ENCODE assay signal across 8 cellular contexts in the genomic region with DNA sequence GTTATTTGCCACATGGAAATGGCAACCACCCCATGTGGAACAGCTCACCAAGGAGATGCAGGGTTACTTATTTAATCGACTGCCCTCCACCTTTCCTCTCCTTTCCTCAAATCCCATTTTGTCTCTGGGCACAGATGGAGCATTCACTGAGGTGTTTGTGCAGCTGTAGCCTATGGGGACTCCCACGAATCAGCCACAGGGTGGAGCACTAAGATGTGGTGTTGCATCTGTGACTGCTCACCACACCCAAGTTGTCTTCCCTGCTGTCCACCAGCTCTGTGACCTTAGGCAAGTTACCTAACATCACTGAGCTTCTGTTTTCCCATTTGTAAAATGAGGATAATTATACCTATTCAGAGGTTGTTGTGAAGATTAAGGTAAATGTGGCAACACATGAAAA.
DNase-seq lines count a peak whose midpoint lies in the region; ATAC-seq, FAIRE-seq and TF ChIP-seq lines count a peak whose summit lies in the region.

No MANE protein-coding gene starts in this region.

- no peak overlapping the region for H3K27ac Mint-ChIP-seq in natural killer cell
- H3K27ac Mint-ChIP-seq in natural killer cell treated with Interleukin-12 subunit alpha and Interleukin-12 subunit beta and Interleukin-15 and Interleukin-18, amount 100 ng/mL, for 72 hours, result no peak overlapping the region

- H3K4me3 Mint-ChIP-seq in natural killer cell, result no peak overlapping the region
- H3K4me3 Mint-ChIP-seq in natural killer cell treated with Interleukin-12 subunit alpha and Interleukin-12 subunit beta and Interleukin-15 and Interleukin-18, amount 100 ng/mL, for 72 hours, result no peak overlapping the region

- H3K4me3 ChIP-seq in NB4 (ENCODE audit: low read depth, low read length) (no peak overlapping the region), bronchial epithelial cell (ENCODE audit: low read depth, low read length) (no peak overlapping the region)

- peak; percentile 47 for FAIRE-seq in bronchial epithelial cell (lab: Jason Lieb, UNC)

- ATAC-seq in natural killer cell (peak; percentile 36 to 66 (median 47)), HG03108 (IDR thresholded peaks at IDR 0.05; ENCODE audit: unreplicated experiment) (no peak), GM21717 (IDR thresholded peaks at IDR 0.05; ENCODE audit: unreplicated experiment) (no peak)
- ATAC-seq in natural killer cell treated with Interleukin-12 subunit alpha and Interleukin-12 subunit beta and Interleukin-15 and Interleukin-18, amount 100 ng/mL, for 72 hours, result no peak

- no peak for TF ChIP-seq POLR2A in NB4 (IDR thresholded peaks at IDR 0.05; ENCODE audit: extremely low read depth, insufficient read length)

- H3K27me3 ChIP-seq in bronchial epithelial cell (ENCODE audit: control insufficient read depth, insufficient read depth, low read length), result no peaks in the 10 kb centered on the region

- DNase-seq in natural killer cell, result no peak
- DNase-seq in natural killer cell treated with Interleukin-12 subunit alpha and Interleukin-12 subunit beta and Interleukin-15 and Interleukin-18, amount 100 ng/mL, for 72 hours (ENCODE audit: low spot score), result no peak
- peak; percentile 31 for DNase-seq in NB4 (ENCODE audit: low read depth)
- DNase-seq in bronchial epithelial cell (ENCODE audit: low read depth), result peak; percentile 56
- DNase-seq in myocyte (ENCODE audit: low read depth), result peak; percentile 75
- DNase-seq in NCI-H526 treated with DMSO at 0.1 percent for 48 hours (lab: John Stamatoyannopoulos, UW), result no peak

- peaks cover 0 to 8% of the 10 kb centered on the region in 2 donors for H3K4me1 Mint-ChIP-seq in natural killer cell
- H3K4me1 Mint-ChIP-seq in natural killer cell treated with Interleukin-12 subunit alpha and Interleukin-12 subunit beta and Interleukin-15 and Interleukin-18, amount 100 ng/mL, for 72 hours (ENCODE audit: low read depth in 2 of 2), result no peaks in the 10 kb centered on the region

- peaks cover 9% of the 10 kb centered on the region for H3K36me3 Mint-ChIP-seq in natural killer cell
- H3K36me3 Mint-ChIP-seq in natural killer cell treated with Interleukin-12 subunit alpha and Interleukin-12 subunit beta and Interleukin-15 and Interleukin-18, amount 100 ng/mL, for 72 hours, result peaks cover 8% of the 10 kb centered on the region

- no peaks in the 10 kb centered on the region for H3K27me3 Mint-ChIP-seq in natural killer cell (ENCODE audit: low read depth in 2 of 2)
- H3K27me3 Mint-ChIP-seq in natural killer cell treated with Interleukin-12 subunit alpha and Interleukin-12 subunit beta and Interleukin-15 and Interleukin-18, amount 100 ng/mL, for 72 hours, result no peaks in the 10 kb centered on the region

- H3K9me3 Mint-ChIP-seq in natural killer cell, result peaks cover 4 to 16% of the 10 kb centered on the region in 2 donors
- H3K9me3 Mint-ChIP-seq in natural killer cell treated with Interleukin-12 subunit alpha and Interleukin-12 subunit beta and Interleukin-15 and Interleukin-18, amount 100 ng/mL, for 72 hours, result peaks cover 10% of the 10 kb centered on the region

- no peaks in the 10 kb centered on the region for H3K36me3 ChIP-seq in bronchial epithelial cell (ENCODE audit: control insufficient read depth, insufficient read depth, low read length)

- intact Hi-C loops in natural killer cell (cut with micrococcal nuclease), result no loop called here

- TF ChIP-seq CTCF in natural killer cell (IDR thresholded peaks at IDR 0.05) (no peak), NB4 (IDR thresholded peaks at IDR 0.05; ENCODE audit: low read depth, low read length) (peak; percentile 15), bronchial epithelial cell (IDR thresholded peaks at IDR 0.05; ENCODE audit: insufficient read depth, low read length, severe bottlenecking) (peak; percentile 74)

Comparison
In these comparisons a context has a peak if more than half of its experiments do, and no peak if none do; other contexts are left out.
1. ATAC-seq: peak in natural killer cell (3 of 3); none in natural killer cell treated with Interleukin-12 subunit alpha and Interleukin-12 subunit beta and Interleukin-15 and Interleukin-18, amount 100 ng/mL, for 72 hours (0 of 2), HG03108 (single experiment) and GM21717 (single experiment).
2. DNase-seq: peak in NB4 (single experiment), bronchial epithelial cell (single experiment) and myocyte (single experiment); none in natural killer cell (single experiment), natural killer cell treated with Interleukin-12 subunit alpha and Interleukin-12 subunit beta and Interleukin-15 and Interleukin-18, amount 100 ng/mL, for 72 hours (single experiment) and NCI-H526 treated with DMSO at 0.1 percent for 48 hours (single experiment).